8 cellular contexts compared by ENCODE assay signal in the genomic region with DNA sequence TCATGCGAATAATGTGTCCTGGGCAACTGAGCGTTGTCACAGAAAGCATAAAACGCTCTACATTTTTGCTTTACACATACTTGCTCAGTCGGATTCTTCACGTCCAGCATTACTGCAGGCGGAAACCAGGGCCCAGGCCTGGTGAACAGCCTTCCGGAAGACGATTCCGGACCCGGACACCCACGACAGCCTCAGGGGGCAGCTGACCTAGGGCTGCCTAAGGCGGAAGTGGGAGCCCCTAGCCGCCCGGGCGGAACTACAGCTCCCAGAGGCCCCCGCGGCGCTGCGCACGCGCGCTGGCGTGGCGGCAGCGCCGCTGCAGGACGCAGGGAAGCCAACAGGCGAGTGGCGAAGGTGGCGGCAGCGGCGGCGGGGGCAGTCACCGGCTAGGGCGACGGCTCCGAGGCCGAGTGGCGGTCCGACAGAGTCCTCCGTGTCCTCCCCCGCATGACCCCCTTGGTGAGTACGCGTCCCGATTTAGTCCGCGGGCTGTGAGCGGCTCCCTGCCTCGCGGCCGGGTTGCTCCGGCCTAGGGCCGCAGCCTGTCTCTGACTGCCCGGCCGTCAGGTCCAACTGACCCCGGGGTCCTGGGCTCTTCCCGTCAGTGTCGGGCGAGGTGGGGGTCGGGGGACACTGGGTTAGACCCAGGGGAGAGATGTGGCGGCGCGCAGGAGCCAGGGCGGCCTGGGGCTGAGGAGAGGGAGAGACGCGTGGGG. TPM values are rescaled to one million over a fixed set of nuclear protein-coding genes. Genes with fewer than 3 reads are reported as not detected.
DNase-seq lines count a peak whose midpoint lies in the region; ATAC-seq and TF ChIP-seq lines count a peak whose summit lies in the region.

TSS of gene GAPVD1 (plus strand) at position 326 of the 716 bp plus-strand sequence. CDS start 37,096 bp downstream, outside the sequence.

- intact Hi-C loops in colonic mucosa (cut with DNase I) = no loop called here

- peak within 1 kb of the TSS; percentile 97 for H3K4me3 ChIP-seq in BLaER1
- H3K4me3 ChIP-seq in colonic mucosa = peak within 1 kb of the TSS; percentile 82

- peaks cover 44% of the 10 kb centered on the region for H4K20me1 ChIP-seq in BLaER1

- H3K9ac ChIP-seq in BLaER1 = peak within 1 kb of the TSS; percentile 96
- peak within 1 kb of the TSS; percentile 82 to 86 for H3K9ac ChIP-seq in colonic mucosa (ENCODE audit: low read depth in 2 of 2, low read length in 2 of 2)

- peak; percentile 91 for ATAC-seq in HG03432 (IDR thresholded peaks at IDR 0.05; ENCODE audit: unreplicated experiment)

- DNase-seq in NCI-H510A treated with DMSO at 0.1 percent for 48 hours (lab: John Stamatoyannopoulos, UW) (peak; percentile 91), colonic mucosa (peak; percentile 88)
- DNase-seq in activated CD4-positive, alpha-beta T cell treated with anti-CD3 and anti-CD28 coated beads for 4 hours = peak; percentile 80 to 82
- peak; percentile 77 to 83 for DNase-seq in stimulated activated CD4-positive, alpha-beta T cell treated with anti-CD3 and anti-CD28 coated beads, Interleukin-1b, Interleukin-23, amount 100 ng/mL, for 4 hours (ENCODE audit: low read depth in 2 of 2)

- peaks cover 52% of the 10 kb centered on the region for H3K4me1 ChIP-seq in BLaER1
- H3K4me1 ChIP-seq in colonic mucosa = peaks cover 3% of the 10 kb centered on the region

- H3K4me2 ChIP-seq in BLaER1 = peak within 1 kb of the TSS; percentile 94

- peaks cover 15% of the 10 kb centered on the region for H3K36me3 ChIP-seq in BLaER1
- no peaks in the 10 kb centered on the region for H3K36me3 ChIP-seq in colonic mucosa

- H3K27me3 ChIP-seq in BLaER1 (no peaks in the 10 kb centered on the region), colonic mucosa (no peaks in the 10 kb centered on the region), layer of hippocampus (ENCODE audit: control insufficient read depth, insufficient read depth, low read length) (no peaks in the 10 kb centered on the region)

- peak; percentile 84 for TF ChIP-seq POLR2A in GM19193 (IDR thresholded peaks at IDR 0.05; ENCODE audit: extremely low read depth, insufficient read depth, insufficient read length)

- H3K9me3 ChIP-seq in BLaER1 (no peaks in the 10 kb centered on the region), colonic mucosa (no peaks in the 10 kb centered on the region)

- peak; percentile 20 for TF ChIP-seq CTCF in colonic mucosa (IDR thresholded peaks at IDR 0.05)

- peak within 1 kb of the TSS; percentile 90 for H3K27ac ChIP-seq in BLaER1
- peak within 1 kb of the TSS; percentile 85 for H3K27ac ChIP-seq in colonic mucosa
- H3K27ac ChIP-seq in layer of hippocampus (ENCODE audit: low read depth, low read length) = peak within 1 kb of the TSS; percentile 88

RNA-seq across cellular contexts. Expression of gene GAPVD1, which starts in this region (rescaled TPM):
- total RNA-seq in colonic mucosa = 10 to 100 TPM; 38.9 to 42.0 TPM

Comparison
In these comparisons a context has a peak if more than half of its experiments do, and no peak if none do; other contexts are left out.
1. Peak in every context shown above with its lines: DNase-seq, ATAC-seq, H3K4me3 ChIP-seq and H3K27ac ChIP-seq.